Comparison of ENCODE assay signal across 8 cellular contexts in genomic region chr7:43454936-43455518, GRCh38.
A peak's percentile ranks its signal among the peaks of the same experiment; 100 is the strongest.
DNase-seq lines count a peak whose midpoint lies in the region; ATAC-seq and TF ChIP-seq lines count a peak whose summit lies in the region.

No MANE protein-coding gene starts in this region.

- H3K27me3 Mint-ChIP-seq in endothelial cell (ENCODE audit: unreplicated experiment) (no peaks in the 10 kb centered on the region), osteocyte (ENCODE audit: unreplicated experiment) (peaks cover 48% of the 10 kb centered on the region)
- H3K27me3 Mint-ChIP-seq in activated T-cell treated with anti-CD3 and anti-CD28 coated beads, Interleukin-2, amount 50 U/mL, for 72 hours (ENCODE audit: low read depth): peaks cover 20% of the 10 kb centered on the region

- POLR2A ChIA-PET in A673 (lab: Charles Lee; ENCODE audit: low non-redundant PET): interaction anchor here (0.7 kb wide), 1 partner anchor 57 kb away, joined by 3 read pairs; no protein-coding TSS in a partner anchor
- POLR2A ChIA-PET in OCI-LY7 (lab: Charles Lee): interaction anchor here (1.1 kb wide), 1 partner anchor 19 kb away, joined by 4 read pairs; no protein-coding TSS in a partner anchor

- H3K27ac Mint-ChIP-seq in endothelial cell (ENCODE audit: unreplicated experiment): no peak overlapping the region
- no peak overlapping the region for H3K27ac Mint-ChIP-seq in osteocyte (ENCODE audit: unreplicated experiment)
- no peak overlapping the region for H3K27ac Mint-ChIP-seq in activated T-cell treated with anti-CD3 and anti-CD28 coated beads, Interleukin-2, amount 50 U/mL, for 72 hours

- H3K9me3 ChIP-seq in A673 (ENCODE audit: low read depth, low read length, poor library complexity, severe bottlenecking) (no peaks in the 10 kb centered on the region), OCI-LY7 (ENCODE audit: low read length) (no peaks in the 10 kb centered on the region)

- H4K20me1 ChIP-seq in OCI-LY7 (ENCODE audit: insufficient read depth, low read length): no peaks in the 10 kb centered on the region

- H3K4me2 ChIP-seq in OCI-LY7 (ENCODE audit: low read length): peak overlapping the region; percentile 22; the same call in 1 of the 2 replicates

- ATAC-seq in HG02943 (IDR thresholded peaks at IDR 0.05; ENCODE audit: low read depth, unreplicated experiment): peak; percentile 56
- ATAC-seq in activated T-cell treated with anti-CD3 and anti-CD28 coated beads, Interleukin-2, amount 50 U/mL, for 72 hours (replicated peaks in 1 of 2): no peak

- CTCF ChIA-PET in A673 (lab: Charles Lee): interaction anchor here (0.5 to 1.3 kb wide), 4 partner anchors 117 to 491 kb away, joined by 3 read pairs; no protein-coding TSS in a partner anchor
- CTCF ChIA-PET in OCI-LY7 (lab: Charles Lee; ENCODE audit: unreplicated experiment): interaction anchor here (1.2 to 1.8 kb wide), 2 partner anchors 17 to 23 kb away, joined by 3 to 4 read pairs; no protein-coding TSS in a partner anchor

- H3K27me3 ChIP-seq in A673 (replicated peaks; ENCODE audit: insufficient read depth, low read depth, low read length, poor library complexity): no peaks in the 10 kb centered on the region

- no peaks in the 10 kb centered on the region for H3K36me3 ChIP-seq in A673 (ENCODE audit: insufficient read depth, low read length, poor library complexity, severe bottlenecking)
- H3K36me3 ChIP-seq in OCI-LY7 (ENCODE audit: insufficient read depth, low read length): no peaks in the 10 kb centered on the region

- DNase-seq in A673 (ENCODE audit: low spot score) (peak; percentile 62), OCI-LY7 (ENCODE audit: low spot score) (peak; percentile 46), endothelial cell (ENCODE audit: low spot score) (no peak), osteocyte (ENCODE audit: extremely low spot score, unreplicated experiment) (no peak)
- no peak for DNase-seq in activated T-cell treated with anti-CD3 and anti-CD28 coated beads, Interleukin-2, amount 50 U/mL, for 72 hours
- DNase-seq in activated CD4-positive, CD25-positive, alpha-beta regulatory T cell (lab: John Stamatoyannopoulos, UW): no peak

- BruUV-seq in A673 (replicated peaks; lab: Mats Ljungman, UMichigan) (no TSS peak), OCI-LY7 (replicated peaks; lab: Mats Ljungman, UMichigan) (no TSS peak)

- no peaks in the 10 kb centered on the region for H3K9me2 ChIP-seq in OCI-LY7 (ENCODE audit: insufficient read depth, low read length)

- H3K9me3 Mint-ChIP-seq in endothelial cell (ENCODE audit: unreplicated experiment): no peaks in the 10 kb centered on the region
- H3K9me3 Mint-ChIP-seq in osteocyte (ENCODE audit: unreplicated experiment): no peaks in the 10 kb centered on the region
- peaks cover 0 to 3% of the 10 kb centered on the region in 2 donors for H3K9me3 Mint-ChIP-seq in activated T-cell treated with anti-CD3 and anti-CD28 coated beads, Interleukin-2, amount 50 U/mL, for 72 hours

- H3K36me3 Mint-ChIP-seq in endothelial cell (ENCODE audit: low read depth, unreplicated experiment) (no peaks in the 10 kb centered on the region), osteocyte (ENCODE audit: unreplicated experiment) (no peaks in the 10 kb centered on the region)
- H3K36me3 Mint-ChIP-seq in activated T-cell treated with anti-CD3 and anti-CD28 coated beads, Interleukin-2, amount 50 U/mL, for 72 hours (ENCODE audit: insufficient read depth in 2 of 2): no peaks in the 10 kb centered on the region

- intact Hi-C loops in A673 (cut with micrococcal nuclease; ENCODE audit: unreplicated experiment) (loop anchor here (5.0 to 10.0 kb wide), 3 partner anchors 267 to 1510 kb away; no protein-coding TSS in a partner anchor), OCI-LY7 (cut with micrococcal nuclease; ENCODE audit: unreplicated experiment) (loop anchor here (10.0 kb wide), 3 partner anchors 270 to 1510 kb away; partner anchors contain the start of gene COA1)

- no peaks in the 10 kb centered on the region for H3K79me2 ChIP-seq in OCI-LY7 (ENCODE audit: insufficient read depth, low read depth, low read length)

- H3K27ac ChIP-seq in A673 (ENCODE audit: low read depth, low read length, poor library complexity, severe bottlenecking) (no peak overlapping the region), OCI-LY7 (ENCODE audit: low read depth, low read length, poor library complexity, severe bottlenecking) (no peak overlapping the region)

- peak overlapping the region; percentile 43; the same call in 1 of the 2 replicates for H2AFZ ChIP-seq in OCI-LY7 (ENCODE audit: low read length)

- H3K4me1 ChIP-seq in A673 (ENCODE audit: insufficient read depth, low read length, poor library complexity, severe bottlenecking) (no peaks in the 10 kb centered on the region), OCI-LY7 (ENCODE audit: insufficient read depth, low read length, poor library complexity, severe bottlenecking) (no peaks in the 10 kb centered on the region)

- H3K4me3 ChIP-seq in A673 (ENCODE audit: low read depth, low read length, poor library complexity, severe bottlenecking): no peak overlapping the region
- H3K4me3 ChIP-seq in OCI-LY7 (ENCODE audit: low read depth, low read length, poor library complexity, severe bottlenecking): no peak overlapping the region

- H3K4me3 Mint-ChIP-seq in endothelial cell (ENCODE audit: unreplicated experiment) (no peak overlapping the region), osteocyte (ENCODE audit: unreplicated experiment) (peak overlapping the region; percentile 53)
- no peak overlapping the region for H3K4me3 Mint-ChIP-seq in activated T-cell treated with anti-CD3 and anti-CD28 coated beads, Interleukin-2, amount 50 U/mL, for 72 hours

- peak; percentile 73 for TF ChIP-seq CTCF in A673 (conservative IDR thresholded peaks at IDR 0.05; ENCODE audit: low read depth, low read length)
- TF ChIP-seq CTCF in GM12872 (IDR thresholded peaks at IDR 0.05; ENCODE audit: insufficient read depth, low read depth, low read length): peak; percentile 47; the same call in 2 of the 3 replicates
- peak; percentile 82 for TF ChIP-seq CTCF in OCI-LY7 (conservative IDR thresholded peaks at IDR 0.05; ENCODE audit: low read length)
- peak; percentile 71 for TF ChIP-seq CTCF in endothelial cell (IDR thresholded peaks at IDR 0.05; ENCODE audit: unreplicated experiment)
- TF ChIP-seq CTCF in osteocyte (IDR thresholded peaks at IDR 0.05): peak; percentile 68

- H3K4me1 Mint-ChIP-seq in endothelial cell (ENCODE audit: unreplicated experiment) (peaks cover 17% of the 10 kb centered on the region), osteocyte (ENCODE audit: unreplicated experiment) (peaks cover 6% of the 10 kb centered on the region)
- H3K4me1 Mint-ChIP-seq in activated T-cell treated with anti-CD3 and anti-CD28 coated beads, Interleukin-2, amount 50 U/mL, for 72 hours (ENCODE audit: low read depth): peaks cover 5% of the 10 kb centered on the region

Comparison
In these comparisons a context has a peak if more than half of its experiments do, and no peak if none do; other contexts are left out.
1. DNase-seq: peak in A673 (single experiment) and OCI-LY7 (single experiment); none in endothelial cell (single experiment), osteocyte (single experiment), activated T-cell treated with anti-CD3 and anti-CD28 coated beads, Interleukin-2, amount 50 U/mL, for 72 hours (0 of 2) and activated CD4-positive, CD25-positive, alpha-beta regulatory T cell (0 of 4).
2. Peak in every context shown above with its lines, with median percentiles within 50 percentile points of each other: CTCF ChIP-seq.